ENCODE assay signal across 18 cellular contexts in genomic region chr1:117113199-117113598, GRCh38. TPM values are rescaled to one million over a fixed set of nuclear protein-coding genes. Genes with fewer than 3 reads are reported as not detected.
A peak's percentile ranks its signal among the peaks of the same experiment; 100 is the strongest.
DNase-seq lines count a peak whose midpoint lies in the region; ATAC-seq and TF ChIP-seq lines count a peak whose summit lies in the region.
"Had no signal": no experiment of that assay in that cellular context is flagged by ENCODE, and none has a peak within 500 bp of the region (broad histone marks: within the 10 kb centered on the region; RNA-seq: fewer than 3 reads in every experiment).

No MANE protein-coding gene starts in this region.

- intact Hi-C loops in dorsolateral prefrontal cortex (cut with DNase I): loop anchor here in 1 of 2 donors (1.0 kb wide), 1 partner anchor 20 kb away; no protein-coding TSS in a partner anchor

- H3K23ac ChIP-seq in trophoblast cell (ENCODE audit: low read length): no peak overlapping the region

- H3K9ac ChIP-seq in trophoblast cell (ENCODE audit: low read length): no peak overlapping the region

- H3K4me3 ChIP-seq in dorsolateral prefrontal cortex (no peak overlapping the region), trophoblast cell (ENCODE audit: low read depth, low read length) (peak overlapping the region; percentile 10)

- no peak overlapping the region for H4K8ac ChIP-seq in trophoblast cell (ENCODE audit: low read depth, low read length)

- no peak overlapping the region for H4K12ac ChIP-seq in trophoblast cell (ENCODE audit: low read depth, low read length)

- DNase-seq in NCI-H187 (lab: John Stamatoyannopoulos, UW) (peak; percentile 21 to 57), NCI-H187 treated with DMSO at 0.1 percent for 48 hours (lab: John Stamatoyannopoulos, UW) (no peak), NCI-H2107 (lab: John Stamatoyannopoulos, UW) (peak; percentile 46), dorsolateral prefrontal cortex (peak; percentile 14 to 86 (median 70)), trophoblast cell (no peak), CD1c-positive myeloid dendritic cell (ENCODE audit: extremely low spot score) (no peak), NCI-H1436 treated with DMSO at 0.1 percent for 48 hours (lab: John Stamatoyannopoulos, UW) (no peak)
- DNase-seq: 8988T; CD8-positive, alpha-beta T cell; DMS79 treated with DMSO at 0.1 percent for 48 hours; H9; KBM-7; NCI-H1436; NCI-H2171 treated with DMSO at 0.1 percent for 48 hours; NCI-H774; RPMI8226; SIG-M5 had no signal

- H2BK120ac ChIP-seq in trophoblast cell (ENCODE audit: insufficient read depth, low read length, poor library complexity): no peak overlapping the region

- TF ChIP-seq CTCF in dorsolateral prefrontal cortex (IDR thresholded peaks at IDR 0.05 in 54 of 56, conservative IDR thresholded peaks at IDR 0.05 in 2 of 56; ENCODE audit: low read depth in 1 of 56, partially characterized antibody in 56 of 56): no peak

- H3K4me1 ChIP-seq in trophoblast cell (ENCODE audit: control insufficient read depth in 1 of 2, insufficient read depth in 2 of 2, low read length in 2 of 2): peaks cover 10 to 12% of the 10 kb centered on the region in 2 experiments

- no peaks in the 10 kb centered on the region for H3K9me3 ChIP-seq in trophoblast cell (ENCODE audit: insufficient read depth, low read depth, low read length)

- no peaks in the 10 kb centered on the region for H3K79me2 ChIP-seq in trophoblast cell (ENCODE audit: control insufficient read depth, insufficient read depth, low read length, poor library complexity)

- H3K36me3 ChIP-seq in trophoblast cell (ENCODE audit: control insufficient read depth in 1 of 2, insufficient read depth in 2 of 2, low read length in 2 of 2): peaks cover 17 to 41% of the 10 kb centered on the region in 2 experiments

- ATAC-seq in HG03196 (IDR thresholded peaks at IDR 0.05; ENCODE audit: unreplicated experiment): no peak
- ATAC-seq: CD8-positive, alpha-beta T cell had no signal

- H3K18ac ChIP-seq in trophoblast cell (ENCODE audit: low read length): no peak overlapping the region

- H3K79me1 ChIP-seq in trophoblast cell (ENCODE audit: low read length): no peaks in the 10 kb centered on the region

- no peak overlapping the region for H3K4me2 ChIP-seq in trophoblast cell (ENCODE audit: low read length)

- no CpG with 5 or more reads among the region's 11 CpGs for WGBS in trophoblast cell (ENCODE audit: extremely low coverage, insufficient coverage, insufficient read length)

- H3K14ac ChIP-seq in trophoblast cell (ENCODE audit: low read length): no peak overlapping the region

- no peak overlapping the region for H2BK12ac ChIP-seq in trophoblast cell (ENCODE audit: low read length)

- no peak overlapping the region for H2AK5ac ChIP-seq in trophoblast cell (ENCODE audit: low read length)

- no peak overlapping the region for H2AFZ ChIP-seq in trophoblast cell (ENCODE audit: insufficient read depth, low read length, poor library complexity)

- H4K91ac ChIP-seq in trophoblast cell (ENCODE audit: low read depth, low read length): no peak overlapping the region

- H3K27me3 ChIP-seq in dorsolateral prefrontal cortex: no peaks in the 10 kb centered on the region
- H3K27me3 ChIP-seq in trophoblast cell (ENCODE audit: insufficient read depth, low read length): no peaks in the 10 kb centered on the region

- H3K4ac ChIP-seq in trophoblast cell (ENCODE audit: low read depth, low read length): no peak overlapping the region

- H3K27ac ChIP-seq in dorsolateral prefrontal cortex: peak overlapping the region in 52 of 59 donors; percentile 1 to 83 (median 66)
- no peak overlapping the region for H3K27ac ChIP-seq in trophoblast cell (ENCODE audit: low read depth, low read length)

- H2BK5ac ChIP-seq in trophoblast cell (ENCODE audit: low read depth, low read length, poor library complexity): no peak overlapping the region

RNA-seq across cellular contexts. Expression of gene TRIM45, which starts 8.3 kb away (rescaled TPM):
- total RNA-seq in dorsolateral prefrontal cortex: 10 to 100 TPM in 18 of 120 experiments, 1 to 10 TPM in 102; 2.8 to 18.7 (median 7.3) TPM
- 8.1 and 9.8 TPM in 2 replicates for polyA plus RNA-seq in trophoblast cell (2013)

RNA-seq across cellular contexts. Expression of gene TTF2, which starts 53.1 kb away (rescaled TPM):
- 10 to 100 TPM in 97 of 120 experiments, 1 to 10 TPM in 23; 6.5 to 31.5 (median 14.0) TPM for total RNA-seq in dorsolateral prefrontal cortex
- 15.3 and 16.6 TPM in 2 replicates for polyA plus RNA-seq in trophoblast cell (2013)

Comparison
In these comparisons a context has a peak if more than half of its experiments do, and no peak if none do; other contexts are left out.
1. DNase-seq: peak in NCI-H187 (2 of 2), NCI-H2107 (single experiment) and dorsolateral prefrontal cortex (10 of 10); none in NCI-H187 treated with DMSO at 0.1 percent for 48 hours (single experiment), trophoblast cell (0 of 2), CD1c-positive myeloid dendritic cell (single experiment) and NCI-H1436 treated with DMSO at 0.1 percent for 48 hours (single experiment).